In the genomic region with DNA sequence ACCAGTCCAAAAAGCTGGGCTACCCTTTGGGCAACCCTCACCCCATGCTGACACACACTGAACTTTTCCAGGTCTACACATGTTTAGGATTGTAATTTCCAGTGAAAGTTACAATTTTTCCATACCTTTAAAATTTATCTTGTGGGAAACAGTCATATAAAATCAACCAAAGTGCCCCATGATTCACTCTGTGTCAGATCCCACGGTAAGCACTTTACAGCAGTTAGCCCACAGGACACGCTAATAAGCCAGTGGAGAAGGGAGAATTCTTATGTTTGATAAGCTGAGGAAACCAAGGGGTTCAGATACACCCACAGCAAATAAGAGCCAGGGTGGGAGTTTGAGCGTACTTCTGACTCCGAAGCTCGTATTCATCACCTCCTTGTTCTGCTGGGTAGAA, we compare ENCODE assay signal across 15 cellular contexts.
DNase-seq lines count a peak whose midpoint lies in the region; ATAC-seq and TF ChIP-seq lines count a peak whose summit lies in the region.
"Had no signal": no experiment of that assay in that cellular context is flagged by ENCODE, and none has a peak within 500 bp of the region (broad histone marks: within the 10 kb centered on the region; RNA-seq: fewer than 3 reads in every experiment).

No MANE protein-coding gene starts in this region.

- no peak overlapping the region for H3K4me3 ChIP-seq in IMR-90 (ENCODE audit: insufficient read depth, low read depth, low read length)
- no peak overlapping the region for H3K4me3 ChIP-seq in effector memory CD4-positive, alpha-beta T cell (ENCODE audit: insufficient read depth, low read depth, low read length, poor library complexity, severe bottlenecking)

- H2BK5ac ChIP-seq in IMR-90 (ENCODE audit: low read depth, low read length, poor library complexity, severe bottlenecking): no peak overlapping the region

- no peaks in the 10 kb centered on the region for H3K36me3 Mint-ChIP-seq in neural crest cell (ENCODE audit: low read depth)
- H3K36me3 Mint-ChIP-seq: CD4-positive, CD25-positive, alpha-beta regulatory T cell had no signal

- dilution Hi-C loops in IMR-90 (cut with HindIII; ENCODE audit: low sequenced_read_pairs, unreplicated experiment): no loop called here

- CTCF ChIA-PET in IMR-90 (lab: Yijun Ruan, JAX): no interaction called here

- no peak overlapping the region for H2AK5ac ChIP-seq in IMR-90 (ENCODE audit: low read depth, low read length)

- no peak overlapping the region for H3K9ac ChIP-seq in IMR-90 (ENCODE audit: low read depth, low read length)
- H3K9ac ChIP-seq: BLaER1, KMS-11 had no signal

- peak overlapping the region; percentile 46 for H2AFZ ChIP-seq in IMR-90 (replicated peaks; ENCODE audit: low read length, poor library complexity)

- H4K5ac ChIP-seq in IMR-90 (ENCODE audit: low read depth, low read length): no peak overlapping the region

- no peaks in the 10 kb centered on the region for H3K27me3 Mint-ChIP-seq in neural crest cell (ENCODE audit: low read depth)

- no peak overlapping the region for H2BK15ac ChIP-seq in IMR-90 (ENCODE audit: low read depth, low read length)

- H3K27ac ChIP-seq in IMR-90 (ENCODE audit: insufficient read depth, low read length): no peak overlapping the region
- H3K27ac ChIP-seq in effector memory CD4-positive, alpha-beta T cell (ENCODE audit: insufficient read depth, low read length, poor library complexity, severe bottlenecking): no peak overlapping the region
- H3K27ac ChIP-seq: 22Rv1, KMS-11 had no signal

- no peak for ATAC-seq in IMR-90 (ENCODE audit: low read depth)
- ATAC-seq: HCT116 had no signal

- no peak for TF ChIP-seq POLR2A in IMR-90 (IDR thresholded peaks at IDR 0.05; ENCODE audit: low read depth, low read length)

- WGBS in IMR-90 (ENCODE audit: extremely low coverage in 2 of 2, insufficient read length in 1 of 2), 2 experiments: 84% methylated on average over 3 of the region's 5 CpGs; no CpG with 5 or more reads in 1 of the 2 experiments

- no peak overlapping the region for H3K4ac ChIP-seq in IMR-90 (ENCODE audit: low read depth, low read length)

- H3K27ac Mint-ChIP-seq in neural crest cell (ENCODE audit: unreplicated experiment): peak overlapping the region; percentile 43
- H3K27ac Mint-ChIP-seq: CD4-positive, CD25-positive, alpha-beta regulatory T cell had no signal

- H3K14ac ChIP-seq in IMR-90 (replicated peaks; ENCODE audit: low read depth, low read length): peak overlapping the region; percentile 56; the same call in 1 of the 2 replicates

- DNase-seq in EH (ENCODE audit: low read depth) (peak; percentile 44), IMR-90 (peak; percentile 58), amniotic epithelial cell (ENCODE audit: low read depth) (peak; percentile 26), neural crest cell (ENCODE audit: low read depth, low spot score) (no peak), NCI-H2081 treated with DMSO at 0.1 percent for 48 hours (lab: John Stamatoyannopoulos, UW) (no peak)
- no peak for DNase-seq in activated T-cell treated with anti-CD3 and anti-CD28 coated beads, Interleukin-2, amount 50 U/mL, for 48 hours
- DNase-seq in activated CD4-positive, alpha-beta T cell treated with anti-CD3 and anti-CD28 coated beads, Interleukin-2, amount 50 U/mL, for 1 hour: no peak
- no peak for DNase-seq in effector memory CD4-positive, alpha-beta T cell
- DNase-seq: AML-193; CD4-positive, CD25-positive, alpha-beta regulatory T cell; DMS53 had no signal

- H3K4me3 Mint-ChIP-seq in neural crest cell: no peak overlapping the region
- H3K4me3 Mint-ChIP-seq: CD4-positive, CD25-positive, alpha-beta regulatory T cell had no signal

- H3K79me1 ChIP-seq in IMR-90 (ENCODE audit: low read depth in 1 of 2, low read length in 2 of 2): no peaks in the 10 kb centered on the region

- POLR2A ChIA-PET in IMR-90 (lab: Charles Lee; ENCODE audit: unreplicated experiment): no interaction called here

- no peak overlapping the region for H3K18ac ChIP-seq in IMR-90 (ENCODE audit: low read depth, low read length)

- H4K8ac ChIP-seq in IMR-90 (ENCODE audit: low read depth in 2 of 2, low read length in 2 of 2): no peak overlapping the region

- no peaks in the 10 kb centered on the region for H3K36me3 ChIP-seq in IMR-90 (ENCODE audit: control insufficient read depth, insufficient read depth, low read length)
- no peaks in the 10 kb centered on the region for H3K36me3 ChIP-seq in effector memory CD4-positive, alpha-beta T cell (ENCODE audit: control insufficient read depth, insufficient read depth, low read length)
- H3K36me3 ChIP-seq: BLaER1 had no signal

- no peak overlapping the region for H4K91ac ChIP-seq in IMR-90 (ENCODE audit: insufficient read depth, low read depth, low read length)

- no peaks in the 10 kb centered on the region for H3K27me3 ChIP-seq in IMR-90 (ENCODE audit: control insufficient read depth, insufficient read depth, low read length)
- H3K27me3 ChIP-seq in effector memory CD4-positive, alpha-beta T cell (replicated peaks; ENCODE audit: control insufficient read depth, insufficient read depth, low read length, poor library complexity, severe bottlenecking): no peaks in the 10 kb centered on the region
- H3K27me3 ChIP-seq: BLaER1 had no signal

- H3K23ac ChIP-seq in IMR-90 (ENCODE audit: low read depth, low read length): no peak overlapping the region

- H3K4me1 Mint-ChIP-seq in neural crest cell: peaks cover 17% of the 10 kb centered on the region

- no TSS peak for BruUV-seq in IMR-90 (replicated peaks; lab: Mats Ljungman, UMichigan)

- TF ChIP-seq RAD21 in IMR-90 (IDR thresholded peaks at IDR 0.05; ENCODE audit: low read length): no peak

- H2BK120ac ChIP-seq in IMR-90 (ENCODE audit: low read depth, low read length): 0 out of 2 replicates have a peak overlapping the region, but pooled peaks have one; percentile 14

- H3K9me3 ChIP-seq in IMR-90 (ENCODE audit: control insufficient read depth, insufficient read depth, low read length): 0 out of 2 replicates have a peak, but pooled peaks cover 2% of the 10 kb centered on the region
- H3K9me3 ChIP-seq in effector memory CD4-positive, alpha-beta T cell (ENCODE audit: control insufficient read depth, low read length): no peaks in the 10 kb centered on the region

- in situ Hi-C loops in IMR-90 (cut with MboI; ENCODE audit: low sequenced_read_pairs): no loop called here

- peaks cover 2% of the 10 kb centered on the region for H3K9me3 Mint-ChIP-seq in neural crest cell
- H3K9me3 Mint-ChIP-seq: CD4-positive, CD25-positive, alpha-beta regulatory T cell had no signal

- H3K4me1 ChIP-seq in IMR-90 (ENCODE audit: control insufficient read depth, insufficient read depth, low read length): no peaks in the 10 kb centered on the region; the same call in 1 of the 2 replicates
- no peaks in the 10 kb centered on the region for H3K4me1 ChIP-seq in effector memory CD4-positive, alpha-beta T cell (ENCODE audit: control insufficient read depth, insufficient read depth, low read length, poor library complexity, severe bottlenecking)

- no peaks in the 10 kb centered on the region for H4K20me1 ChIP-seq in IMR-90 (ENCODE audit: insufficient read depth, low read length)
- H4K20me1 ChIP-seq: BLaER1 had no signal

- H2AK9ac ChIP-seq in IMR-90 (replicated peaks; ENCODE audit: low read depth, low read length, poor library complexity): no peak overlapping the region

- H3K4me2 ChIP-seq in IMR-90 (ENCODE audit: low read depth, low read length): no peak overlapping the region
- H3K4me2 ChIP-seq: BLaER1, KMS-11 had no signal

- no peaks in the 10 kb centered on the region for H3K9me1 ChIP-seq in IMR-90 (ENCODE audit: insufficient read depth, low read length)

- intact Hi-C loops in IMR-90 (cut with micrococcal nuclease): no loop called here

- no peak for TF ChIP-seq CTCF in IMR-90 (conservative IDR thresholded peaks at IDR 0.05; ENCODE audit: low read depth, low read length)
- no peak for TF ChIP-seq CTCF in neural crest cell (conservative IDR thresholded peaks at IDR 0.05)

- no peak overlapping the region for H2BK20ac ChIP-seq in IMR-90 (ENCODE audit: low read depth, low read length)

- no peak overlapping the region for H3K56ac ChIP-seq in IMR-90 (ENCODE audit: extremely low read depth, insufficient read depth, low read length)

TF ChIP-seq in IMR-90, 13 proteins besides CTCF, POLR2A, EP300 and RAD21:
- TF ChIP-seq RFX5 (IDR thresholded peaks at IDR 0.05; ENCODE audit: low read depth, low read length): no peak
- no peak for TF ChIP-seq NFE2L2 (IDR thresholded peaks at IDR 0.05; ENCODE audit: low read depth, low read length)
- no peak for TF ChIP-seq FOS (IDR thresholded peaks at IDR 0.05; ENCODE audit: low read depth, low read length)
- no peak for TF ChIP-seq MAZ (IDR thresholded peaks at IDR 0.05; ENCODE audit: borderline replicate concordance, low read depth, low read length)
- TF ChIP-seq MAFK (IDR thresholded peaks at IDR 0.05; ENCODE audit: low read depth, low read length): no peak
- TF ChIP-seq RCOR1 (IDR thresholded peaks at IDR 0.05; ENCODE audit: insufficient replicate concordance, low read length): no peak
- no peak for TF ChIP-seq SMC3 (IDR thresholded peaks at IDR 0.05; ENCODE audit: low read depth, low read length)
- no peak for TF ChIP-seq BHLHE40 (IDR thresholded peaks at IDR 0.05; ENCODE audit: low read depth, low read length)
- TF ChIP-seq CHD1 (IDR thresholded peaks at IDR 0.05; ENCODE audit: low read depth, low read length): no peak

Comparison
In these comparisons a context has a peak if more than half of its experiments do, and no peak if none do; other contexts are left out.
1. DNase-seq: peak in EH (single experiment), IMR-90 (single experiment) and amniotic epithelial cell (single experiment); none in neural crest cell (single experiment), activated T-cell treated with anti-CD3 and anti-CD28 coated beads, Interleukin-2, amount 50 U/mL, for 48 hours (0 of 2), NCI-H2081 treated with DMSO at 0.1 percent for 48 hours (single experiment), activated CD4-positive, alpha-beta T cell treated with anti-CD3 and anti-CD28 coated beads, Interleukin-2, amount 50 U/mL, for 1 hour (single experiment) and effector memory CD4-positive, alpha-beta T cell (0 of 3).